14 cellular contexts compared by ENCODE assay signal in genomic region chrX:19122641-19123009, GRCh38. TPM values are rescaled to one million over a fixed set of nuclear protein-coding genes. Genes with fewer than 3 reads are reported as not detected.
DNase-seq lines count a peak whose midpoint lies in the region; ATAC-seq and TF ChIP-seq lines count a peak whose summit lies in the region.
"Had no signal": no experiment of that assay in that cellular context is flagged by ENCODE, and none has a peak within 500 bp of the region (broad histone marks: within the 10 kb centered on the region; RNA-seq: fewer than 3 reads in every experiment).

No MANE protein-coding gene starts in this region.

- no peak overlapping the region for H3K9ac ChIP-seq in SK-N-MC (ENCODE audit: insufficient read length)
- H3K9ac ChIP-seq in trophoblast cell (ENCODE audit: low read length): no peak overlapping the region

- H3K14ac ChIP-seq in trophoblast cell (ENCODE audit: low read length): no peak overlapping the region

- no peak overlapping the region for H2BK120ac ChIP-seq in trophoblast cell (ENCODE audit: insufficient read depth, low read length, poor library complexity)

- H4K12ac ChIP-seq in trophoblast cell (ENCODE audit: low read depth, low read length): no peak overlapping the region

- DNase-seq in GM23338 (ENCODE audit: low spot score): peak; percentile 15
- no peak for DNase-seq in SK-N-MC (ENCODE audit: low read depth, low spot score)
- DNase-seq in iPS DF 6.9 (ENCODE audit: low read depth, low spot score): no peak
- no peak for DNase-seq in trophoblast cell
- DNase-seq in UCSD-AML1 (lab: John Stamatoyannopoulos, UW; ENCODE audit: unreplicated experiment): no peak
- DNase-seq in DMS 273 treated with DMSO at 0.1 percent for 48 hours (lab: John Stamatoyannopoulos, UW): no peak
- no peak for DNase-seq in T-cell
- DNase-seq: DND-41; stimulated activated CD4-positive, alpha-beta T cell treated with anti-CD3 and anti-CD28 coated beads, Interleukin-2, amount 100 ng/mL, for 48 hours had no signal

- H3K4me3 Mint-ChIP-seq in GM23338: peak overlapping the region; percentile 71
- H3K4me3 Mint-ChIP-seq in T-cell: peak overlapping the region in 1 of 3 donors; percentile 42

- ATAC-seq in GM23338 (peak; percentile 17), GM18907 (IDR thresholded peaks at IDR 0.05; ENCODE audit: unreplicated experiment) (no peak), T-cell (replicated peaks in 1 of 4) (no peak)
- ATAC-seq: activated naive CD4-positive, alpha-beta T cell treated with anti-CD3 and anti-CD28 coated beads, Interleukin-2, amount 50 U/mL, for 72 hours; esophagus mucosa had no signal

- no peaks in the 10 kb centered on the region for H3K9me3 Mint-ChIP-seq in GM23338
- no peaks in the 10 kb centered on the region for H3K9me3 Mint-ChIP-seq in T-cell
- H3K9me3 Mint-ChIP-seq: activated naive CD4-positive, alpha-beta T cell treated with anti-CD3 and anti-CD28 coated beads, Interleukin-2, amount 50 U/mL, for 72 hours had no signal

- H3K4me1 Mint-ChIP-seq in GM23338: peaks cover 25% of the 10 kb centered on the region
- H3K4me1 Mint-ChIP-seq in T-cell: peaks cover 0 to 4% (median 0%) of the 10 kb centered on the region in 3 donors

- H3K79me1 ChIP-seq in trophoblast cell (ENCODE audit: low read length): no peaks in the 10 kb centered on the region

- no peak overlapping the region for H2BK12ac ChIP-seq in trophoblast cell (ENCODE audit: low read length)

- H3K36me3 ChIP-seq in GM23338 (ENCODE audit: insufficient read depth) (no peaks in the 10 kb centered on the region), SK-N-MC (ENCODE audit: insufficient read depth, low read length) (no peaks in the 10 kb centered on the region), iPS DF 6.9 (ENCODE audit: control insufficient read depth, insufficient read depth, low read length) (no peaks in the 10 kb centered on the region), trophoblast cell (ENCODE audit: control insufficient read depth in 1 of 2, insufficient read depth in 2 of 2, low read length in 2 of 2) (no peaks in the 10 kb centered on the region)

- no peak overlapping the region for H3K18ac ChIP-seq in trophoblast cell (ENCODE audit: low read length)

- H3K27ac Mint-ChIP-seq in GM23338 (no peak overlapping the region), T-cell (no peak overlapping the region)
- H3K27ac Mint-ChIP-seq: activated naive CD4-positive, alpha-beta T cell treated with anti-CD3 and anti-CD28 coated beads, Interleukin-2, amount 50 U/mL, for 72 hours had no signal

- CTCF ChIA-PET in T-cell (lab: Charles Lee): interaction anchor here in 1 of 2 donors (0.6 kb wide), 1 partner anchor 401 kb away, joined by 7 read pairs; no protein-coding TSS in a partner anchor

- H2AK5ac ChIP-seq in trophoblast cell (ENCODE audit: low read length): no peak overlapping the region

- H3K27ac ChIP-seq in GM23338 (ENCODE audit: low read depth) (no peak overlapping the region), SK-N-MC (no peak overlapping the region), iPS DF 6.9 (ENCODE audit: low read length) (no peak overlapping the region), trophoblast cell (ENCODE audit: low read depth, low read length) (no peak overlapping the region)
- H3K27ac ChIP-seq: psoas muscle had no signal

- H3K4me2 ChIP-seq in GM23338: peak overlapping the region; percentile 85
- H3K4me2 ChIP-seq in trophoblast cell (ENCODE audit: low read length): peak overlapping the region; percentile 85

- H3K79me2 ChIP-seq in GM23338 (replicated peaks; ENCODE audit: insufficient read depth): peaks cover 4% of the 10 kb centered on the region; the same call in 1 of the 2 replicates
- no peaks in the 10 kb centered on the region for H3K79me2 ChIP-seq in trophoblast cell (ENCODE audit: control insufficient read depth, insufficient read depth, low read length, poor library complexity)

- H3K9me3 ChIP-seq in SK-N-MC (ENCODE audit: low read depth, low read length) (no peaks in the 10 kb centered on the region), iPS DF 6.9 (ENCODE audit: control insufficient read depth, insufficient read depth, low read length) (no peaks in the 10 kb centered on the region), trophoblast cell (ENCODE audit: insufficient read depth, low read depth, low read length) (no peaks in the 10 kb centered on the region)
- H3K9me3 ChIP-seq: psoas muscle had no signal

- peaks cover 24% of the 10 kb centered on the region for H3K27me3 ChIP-seq in GM23338 (ENCODE audit: insufficient read depth)
- peaks cover 2% of the 10 kb centered on the region; the same call in 1 of the 2 replicates for H3K27me3 ChIP-seq in iPS DF 6.9 (ENCODE audit: control insufficient read depth, insufficient read depth, low read length)
- H3K27me3 ChIP-seq in trophoblast cell (ENCODE audit: insufficient read depth, low read length): peaks cover 9% of the 10 kb centered on the region

- no peak overlapping the region for H3K23ac ChIP-seq in trophoblast cell (ENCODE audit: low read length)

- H3K9me2 ChIP-seq in GM23338 (ENCODE audit: insufficient read depth): no peaks in the 10 kb centered on the region

- no peaks in the 10 kb centered on the region for H4K20me1 ChIP-seq in GM23338 (replicated peaks; ENCODE audit: insufficient read depth)

- H3F3A ChIP-seq in GM23338 (replicated peaks; ENCODE audit: low read depth): no peaks in the 10 kb centered on the region

- peak overlapping the region; percentile 62 for H3K4me3 ChIP-seq in GM23338
- peak overlapping the region; percentile 61 for H3K4me3 ChIP-seq in SK-N-MC
- peak overlapping the region; percentile 74; the same call in 1 of the 2 replicates for H3K4me3 ChIP-seq in iPS DF 6.9 (ENCODE audit: low read length)
- H3K4me3 ChIP-seq in trophoblast cell (ENCODE audit: low read depth, low read length): no peak overlapping the region

- H2BK5ac ChIP-seq in trophoblast cell (ENCODE audit: low read depth, low read length, poor library complexity): no peak overlapping the region

- H3K4ac ChIP-seq in trophoblast cell (ENCODE audit: low read depth, low read length): no peak overlapping the region

- no peak overlapping the region for H4K91ac ChIP-seq in trophoblast cell (ENCODE audit: low read depth, low read length)

- POLR2A ChIA-PET in T-cell (lab: Charles Lee): no interaction called here

- no peak for TF ChIP-seq CTCF in GM23338 (conservative IDR thresholded peaks at IDR 0.05; ENCODE audit: low read depth in 2 of 2)

- H4K8ac ChIP-seq in trophoblast cell (ENCODE audit: low read depth, low read length): no peak overlapping the region

- H2AFZ ChIP-seq in GM23338: no peak overlapping the region
- no peak overlapping the region for H2AFZ ChIP-seq in trophoblast cell (ENCODE audit: insufficient read depth, low read length, poor library complexity)

- H3K4me1 ChIP-seq in GM23338 (ENCODE audit: insufficient read depth) (peaks cover 24% of the 10 kb centered on the region), iPS DF 6.9 (ENCODE audit: control insufficient read depth, insufficient read depth, low read length) (peaks cover 2% of the 10 kb centered on the region), trophoblast cell (ENCODE audit: control insufficient read depth in 1 of 2, insufficient read depth in 2 of 2, low read length in 2 of 2) (peaks cover 0 to 2% of the 10 kb centered on the region in 2 experiments)
- H3K4me1 ChIP-seq: psoas muscle had no signal

- H3K36me3 Mint-ChIP-seq in GM23338 (ENCODE audit: low read depth): no peaks in the 10 kb centered on the region
- H3K36me3 Mint-ChIP-seq in T-cell: no peaks in the 10 kb centered on the region
- H3K36me3 Mint-ChIP-seq: activated naive CD4-positive, alpha-beta T cell treated with anti-CD3 and anti-CD28 coated beads, Interleukin-2, amount 50 U/mL, for 72 hours had no signal

- H3K27me3 Mint-ChIP-seq in GM23338 (ENCODE audit: insufficient read depth, low read depth, poor library complexity): peaks cover 4% of the 10 kb centered on the region
- peaks cover 40 to 45% of the 10 kb centered on the region in 2 donors for H3K27me3 Mint-ChIP-seq in T-cell

- WGBS in iPS DF 6.9 (ENCODE audit: insufficient coverage, insufficient read length): no CpG with 5 or more reads among the region's 35 CpGs
- WGBS in trophoblast cell (ENCODE audit: extremely low coverage, insufficient coverage, insufficient read length): no CpG with 5 or more reads among the region's 35 CpGs

RNA-seq across cellular contexts. Expression of gene ADGRG2, which starts 0.4 kb away (rescaled TPM):
- total RNA-seq in GM23338 (2014; rRNA removed; shearing (Covaris generic)): 10.8 and 12.2 TPM in 2 replicates
- 3.9 and 4.0 TPM in 2 replicates for polyA plus RNA-seq in GM23338 (2016; fragmentation: Nextera tagmentation; extraction: Ambion mirVana)
- polyA plus RNA-seq in trophoblast cell (2013): 2.4 and 2.6 TPM in 2 replicates
- total RNA-seq in T-cell: not detected
- total RNA-seq: activated naive CD4-positive, alpha-beta T cell treated with anti-CD3 and anti-CD28 coated beads, Interleukin-2, amount 50 U/mL, for 72 hours; HT-29 had no signal

Comparison
In these comparisons a context has a peak if more than half of its experiments do, and no peak if none do; other contexts are left out.
1. RNA of gene ADGRG2, which starts 0.4 kb away (total RNA-seq): 10.8 to 12.2 TPM in GM23338; not detected in T-cell; every median in the first group is over 10 times any median in the second.